8 cellular contexts compared by ENCODE assay signal in genomic region chr5:77492653-77493000, GRCh38. TPM values are rescaled to one million over a fixed set of nuclear protein-coding genes. Genes with fewer than 3 reads are reported as not detected.
DNase-seq lines count a peak whose midpoint lies in the region; ATAC-seq and TF ChIP-seq lines count a peak whose summit lies in the region.

No MANE protein-coding gene starts in this region.

- H2AFZ ChIP-seq in mesenchymal stem cell (ENCODE audit: low read depth, low read length) = peak overlapping the region; percentile 67

- H3K27ac ChIP-seq in adrenal gland = peak overlapping the region in 4 of 5 donors; percentile 2 to 99 (median 92)
- peak overlapping the region; percentile 48 for H3K27ac ChIP-seq in mesenchymal stem cell (ENCODE audit: low read length, poor library complexity, severe bottlenecking)

- H2BK15ac ChIP-seq in mesenchymal stem cell (ENCODE audit: low read depth, poor library complexity, severe bottlenecking) = no peak overlapping the region

- H3K9me3 ChIP-seq in adrenal gland (replicated peaks in 1 of 3) = no peaks in the 10 kb centered on the region
- H3K9me3 ChIP-seq in mesenchymal stem cell (ENCODE audit: control insufficient read depth, low read length) = no peaks in the 10 kb centered on the region

- DNase-seq in adrenal gland (no peak), mesenchymal stem cell (no peak), 8988T (no peak), NCI-H345 (lab: John Stamatoyannopoulos, UW) (no peak)
- DNase-seq in activated effector memory CD4-positive, alpha-beta T cell treated with Interleukin-2 at 50 U/mL for 16 hours = no peak

- H3K9ac ChIP-seq in mesenchymal stem cell (ENCODE audit: low read length) = peak overlapping the region; percentile 98

- peaks cover 0 to 4% of the 10 kb centered on the region in 2 donors for H3K36me3 ChIP-seq in adrenal gland (replicated peaks in 1 of 2)
- H3K36me3 ChIP-seq in mesenchymal stem cell (ENCODE audit: control insufficient read depth in 1 of 2, insufficient read depth in 2 of 2, low read depth in 1 of 2, low read length in 2 of 2) = peaks cover 0 to 10% of the 10 kb centered on the region in 2 experiments

- H3K4me1 ChIP-seq in adrenal gland (replicated peaks in 1 of 2) (peaks cover 0 to 16% of the 10 kb centered on the region in 2 donors), mesenchymal stem cell (ENCODE audit: control insufficient read depth, insufficient read depth, low read depth, low read length) (peaks cover 3% of the 10 kb centered on the region)

- 20 to 31% (median 25%) methylated on average over 4 of the region's 4 CpGs for WGBS in adrenal gland, 4 donors
- 12% methylated on average over 3 of the region's 4 CpGs for WGBS in mesenchymal stem cell

- ATAC-seq in GM18502 (IDR thresholded peaks at IDR 0.05; ENCODE audit: poor library complexity, unreplicated experiment) (peak; percentile 13), HG03066 (IDR thresholded peaks at IDR 0.05; ENCODE audit: low read depth, unreplicated experiment) (peak; percentile 3), HG03095 (IDR thresholded peaks at IDR 0.05; ENCODE audit: unreplicated experiment) (no peak)

- peak overlapping the region; percentile 26 for H3K4me2 ChIP-seq in mesenchymal stem cell (ENCODE audit: low read length, poor library complexity, severe bottlenecking)

- intact Hi-C loops in adrenal gland (cut with DNase I) = loop anchor here in 1 of 2 donors (10.0 kb wide), 1 partner anchor 338 kb away; no protein-coding TSS in a partner anchor

- no peak overlapping the region for H4K8ac ChIP-seq in mesenchymal stem cell (ENCODE audit: low read length)

- peak in 1 of 6 experiments; percentile 19 for TF ChIP-seq CTCF in adrenal gland (IDR thresholded peaks at IDR 0.05)

- no peak overlapping the region for H3K23ac ChIP-seq in mesenchymal stem cell (ENCODE audit: low read length in 2 of 2)

- H3K79me1 ChIP-seq in mesenchymal stem cell (replicated peaks; ENCODE audit: low read length, poor library complexity, severe bottlenecking) = peaks cover 4% of the 10 kb centered on the region

- H3K18ac ChIP-seq in mesenchymal stem cell (ENCODE audit: low read depth in 1 of 2, low read length in 2 of 2) = no peak overlapping the region

- no peak overlapping the region for H2BK5ac ChIP-seq in mesenchymal stem cell (ENCODE audit: low read depth, low read length, poor library complexity, severe bottlenecking)

- H3K27me3 ChIP-seq in adrenal gland (no peaks in the 10 kb centered on the region), mesenchymal stem cell (ENCODE audit: control insufficient read depth in 1 of 2, insufficient read depth in 1 of 2, low read length in 2 of 2) (no peaks in the 10 kb centered on the region)

- H2BK12ac ChIP-seq in mesenchymal stem cell (ENCODE audit: low read length in 2 of 2) = no peak overlapping the region

- H3K4me3 ChIP-seq in adrenal gland = peak overlapping the region in 1 of 4 donors; percentile 98
- H3K4me3 ChIP-seq in mesenchymal stem cell (ENCODE audit: insufficient read depth in 1 of 2, low read depth in 1 of 2, low read length in 2 of 2) = peak overlapping the region in 1 of 2 experiments; percentile 95

- H3K14ac ChIP-seq in mesenchymal stem cell (ENCODE audit: low read length in 2 of 2) = no peak overlapping the region

- H2BK120ac ChIP-seq in mesenchymal stem cell (ENCODE audit: low read depth, low read length) = no peak overlapping the region

- no peak overlapping the region for H3K4ac ChIP-seq in mesenchymal stem cell (ENCODE audit: low read depth in 1 of 2, low read length in 2 of 2)

- H2AK5ac ChIP-seq in mesenchymal stem cell (ENCODE audit: low read length, severe bottlenecking) = no peak overlapping the region

- no peak overlapping the region for H4K91ac ChIP-seq in mesenchymal stem cell (ENCODE audit: low read length)

- TF ChIP-seq POLR2A in adrenal gland (IDR thresholded peaks at IDR 0.05) = no peak

RNA-seq across cellular contexts. Expression of gene WDR41, which starts 0.5 kb away (rescaled TPM):
- 10 to 100 TPM; 24.5 to 47.9 (median 34.4) TPM for total RNA-seq in adrenal gland
- polyA plus RNA-seq in adrenal gland = 10 to 100 TPM in 2 of 3 donors, 1 to 10 TPM in 1; 9.8 to 38.1 (median 13.0) TPM
- 65.2 TPM for polyA plus RNA-seq in mesenchymal stem cell (2013, experiment 1 of 2)
- polyA plus RNA-seq in mesenchymal stem cell (2013, experiment 2 of 2) = 62.9 TPM
